ENCODE assay signal across 13 cellular contexts in genomic region chr14:34030864-34031263, GRCh38.
DNase-seq lines count a peak whose midpoint lies in the region; ATAC-seq lines count a peak whose summit lies in the region.
"Had no signal": no experiment of that assay in that cellular context is flagged by ENCODE, and none has a peak within 500 bp of the region (broad histone marks: within the 10 kb centered on the region; RNA-seq: fewer than 3 reads in every experiment).

No MANE protein-coding gene starts in this region.

- peak; percentile 53 for ATAC-seq in Right ventricle myocardium superior (ENCODE audit: poor library complexity)
- ATAC-seq in HG03196 (IDR thresholded peaks at IDR 0.05; ENCODE audit: unreplicated experiment): no peak
- no peak for ATAC-seq in HG02981 (IDR thresholded peaks at IDR 0.05; ENCODE audit: unreplicated experiment)
- ATAC-seq in stimulated activated naive B cell treated with anti-CD40 and anti-IgM and Interleukin-4, amounts not matched to agents 10 μg/mL and 1 μg/mL and 100 μg/mL, for 72 hours (replicated peaks): no peak
- no peak for ATAC-seq in GM19023 (IDR thresholded peaks at IDR 0.05; ENCODE audit: unreplicated experiment)
- ATAC-seq: Panc1 had no signal

- H3K36me3 Mint-ChIP-seq in stimulated activated naive B cell treated with anti-CD40 and anti-IgM and Interleukin-4, amounts not matched to agents 10 μg/mL and 1 μg/mL and 100 μg/mL, for 72 hours: no peaks in the 10 kb centered on the region
- H3K36me3 Mint-ChIP-seq: CD4-positive, CD25-positive, alpha-beta regulatory T cell had no signal

- DNase-seq in EH (ENCODE audit: low read depth) (peak; percentile 6), amygdala (lab: John Stamatoyannopoulos, UW) (peak in 29 of 56 donors; percentile 3 to 74 (median 24)), Right ventricle myocardium superior (peak; percentile 60), pons (ENCODE audit: low spot score) (peak; percentile 54)
- DNase-seq in stimulated activated naive B cell treated with anti-CD40 and anti-IgM and Interleukin-4, amounts not matched to agents 10 μg/mL and 1 μg/mL and 100 μg/mL, for 72 hours: no peak
- DNase-seq: activated B cell treated with CpG ODN at 0.5 μM for 24 hours; activated effector memory CD4-positive, alpha-beta T cell treated with Interleukin-2 at 50 U/mL for 16 hours; CD4-positive, CD25-positive, alpha-beta regulatory T cell; NCI-H1417 had no signal

- intact Hi-C loops in Right ventricle myocardium superior (cut with DNase I): loop anchor here (10.0 kb wide), 1 partner anchor 76 kb away; the partner anchor contains the start of gene EGLN3

- H3K4me1 Mint-ChIP-seq in stimulated activated naive B cell treated with anti-CD40 and anti-IgM and Interleukin-4, amounts not matched to agents 10 μg/mL and 1 μg/mL and 100 μg/mL, for 72 hours: no peaks in the 10 kb centered on the region
- H3K4me1 Mint-ChIP-seq: activated B cell treated with CpG ODN at 0.5 μM for 24 hours; CD4-positive, CD25-positive, alpha-beta regulatory T cell had no signal

- H3K27me3 Mint-ChIP-seq in stimulated activated naive B cell treated with anti-CD40 and anti-IgM and Interleukin-4, amounts not matched to agents 10 μg/mL and 1 μg/mL and 100 μg/mL, for 72 hours: peaks cover 0 to 8% of the 10 kb centered on the region in 2 donors
- H3K27me3 Mint-ChIP-seq: activated B cell treated with CpG ODN at 0.5 μM for 24 hours; CD4-positive, CD25-positive, alpha-beta regulatory T cell had no signal

- H3K4me3 Mint-ChIP-seq in stimulated activated naive B cell treated with anti-CD40 and anti-IgM and Interleukin-4, amounts not matched to agents 10 μg/mL and 1 μg/mL and 100 μg/mL, for 72 hours: no peak overlapping the region
- H3K4me3 Mint-ChIP-seq: activated B cell treated with CpG ODN at 0.5 μM for 24 hours; CD4-positive, CD25-positive, alpha-beta regulatory T cell had no signal

- H3K9me3 Mint-ChIP-seq in stimulated activated naive B cell treated with anti-CD40 and anti-IgM and Interleukin-4, amounts not matched to agents 10 μg/mL and 1 μg/mL and 100 μg/mL, for 72 hours: peaks cover 0 to 3% of the 10 kb centered on the region in 2 donors
- H3K9me3 Mint-ChIP-seq: activated B cell treated with CpG ODN at 0.5 μM for 24 hours had no signal

- no peak overlapping the region for H3K27ac Mint-ChIP-seq in stimulated activated naive B cell treated with anti-CD40 and anti-IgM and Interleukin-4, amounts not matched to agents 10 μg/mL and 1 μg/mL and 100 μg/mL, for 72 hours
- H3K27ac Mint-ChIP-seq: activated B cell treated with CpG ODN at 0.5 μM for 24 hours; CD4-positive, CD25-positive, alpha-beta regulatory T cell had no signal
